Comparison of ENCODE assay signal across 1 cellular context in genomic region chr15:39548561-39548960, GRCh38.
TF ChIP-seq lines count a peak whose summit lies in the region.

No MANE protein-coding gene starts in this region.

TF ChIP-seq in K562, 482 proteins besides CTCF, POLR2A, EP300 and RAD21:
- TF ChIP-seq MIER1 (IDR thresholded peaks at IDR 0.05; ENCODE audit: low read depth) (no peak), CCNT2 (IDR thresholded peaks at IDR 0.05; ENCODE audit: borderline replicate concordance, extremely low read depth, insufficient read length, low read depth, low read length) (no peak), CHD4 (IDR thresholded peaks at IDR 0.05; ENCODE audit: insufficient read depth, insufficient replicate concordance, low read depth, low read length, poor library complexity, severe bottlenecking) (no peak), ZNF445 (CRISPR knock-in tag; IDR thresholded peaks at IDR 0.05; ENCODE audit: low read depth) (no peak), FOSL1 (tag; conservative IDR thresholded peaks at IDR 0.05) (no peak), ZNF174 (CRISPR knock-in tag; IDR thresholded peaks at IDR 0.05) (no peak), BHLHE40 (IDR thresholded peaks at IDR 0.05; ENCODE audit: low read length) (no peak), CREB1 (IDR thresholded peaks at IDR 0.05) (no peak), CREB1 (CRISPR knock-in tag; IDR thresholded peaks at IDR 0.05) (no peak), ZNF584 (CRISPR knock-in tag; IDR thresholded peaks at IDR 0.05; ENCODE audit: low read depth) (no peak), ZNF121 (CRISPR knock-in tag; conservative IDR thresholded peaks at IDR 0.05) (no peak), DACH1 (IDR thresholded peaks at IDR 0.05; ENCODE audit: partially characterized antibody) (no peak), ZNF507 (tag; conservative IDR thresholded peaks at IDR 0.05) (no peak), ZNF695 (CRISPR knock-in tag; IDR thresholded peaks at IDR 0.05) (no peak), ELF2 (CRISPR knock-in tag; IDR thresholded peaks at IDR 0.05) (no peak)
